34 cellular contexts compared by ENCODE assay signal in genomic region chr3:10513306-10513705, GRCh38. TPM values are rescaled to one million over a fixed set of nuclear protein-coding genes. Genes with fewer than 3 reads are reported as not detected.
"Had no signal": no experiment of that assay in that cellular context is flagged by ENCODE, and none has a peak within 500 bp of the region (broad histone marks: within the 10 kb centered on the region; RNA-seq: fewer than 3 reads in every experiment).

No MANE protein-coding gene starts in this region.

- H3K9me3 ChIP-seq: MG63 had no signal

- ATAC-seq: activated CD8-positive, alpha-beta T cell treated with anti-CD3 and anti-CD28 coated beads for 36 hours; activated naive CD8-positive, alpha-beta T cell treated with anti-CD3 and anti-CD28 coated beads, Interleukin-2, amount 50 U/mL, for 24 hours; activated T-cell treated with anti-CD3 and anti-CD28 coated beads, Interleukin-2, amount 50 U/mL, for 72 hours; activated T-helper 17 cell treated with anti-CD3 and anti-CD28 coated beads, Interleukin-2, amount 50 U/mL, for 72 hours; Panc1; SK-N-SH treated with all-trans-retinoic acid at 6 μM for 48 hours; T-cell had no signal

- H3K4me3 Mint-ChIP-seq: activated B cell treated with CpG ODN at 0.5 μM for 24 hours; activated CD8-positive, alpha-beta T cell treated with anti-CD3 and anti-CD28 coated beads for 36 hours; activated naive CD8-positive, alpha-beta T cell; activated naive CD8-positive, alpha-beta T cell treated with anti-CD3 and anti-CD28 coated beads, Interleukin-2, amount 50 U/mL, for 24 hours; activated T-cell treated with anti-CD3 and anti-CD28 coated beads, Interleukin-2, amount 50 U/mL, for 72 hours; activated T-helper 17 cell treated with anti-CD3 and anti-CD28 coated beads, Interleukin-2, amount 50 U/mL, for 72 hours; T-cell had no signal

- H3K27me3 Mint-ChIP-seq: activated naive CD8-positive, alpha-beta T cell had no signal

- H3K27ac Mint-ChIP-seq: activated B cell treated with CpG ODN at 0.5 μM for 24 hours; activated CD8-positive, alpha-beta T cell treated with anti-CD3 and anti-CD28 coated beads for 36 hours; activated naive CD8-positive, alpha-beta T cell; activated naive CD8-positive, alpha-beta T cell treated with anti-CD3 and anti-CD28 coated beads, Interleukin-2, amount 50 U/mL, for 24 hours; activated T-cell treated with anti-CD3 and anti-CD28 coated beads, Interleukin-2, amount 50 U/mL, for 72 hours; activated T-helper 17 cell treated with anti-CD3 and anti-CD28 coated beads, Interleukin-2, amount 50 U/mL, for 72 hours had no signal

- H3K4me1 Mint-ChIP-seq: activated naive CD8-positive, alpha-beta T cell treated with anti-CD3 and anti-CD28 coated beads, Interleukin-2, amount 50 U/mL, for 24 hours; T-cell had no signal

- H3K4me3 ChIP-seq: MG63 had no signal

- H3K27me3 ChIP-seq: brain microvascular endothelial cell, MG63 had no signal

- DNase-seq: activated B cell treated with CpG ODN at 0.5 μM for 24 hours; activated CD4-positive, alpha-beta T cell treated with anti-CD3 and anti-CD28 coated beads for 4 hours; activated CD4-positive, CD25-positive, alpha-beta regulatory T cell treated with anti-CD3 and anti-CD28 coated beads, Interleukin-2, amount 50 U/mL, for 72 hours; activated CD8-positive, alpha-beta T cell treated with anti-CD3 and anti-CD28 coated beads for 36 hours; activated effector memory CD4-positive, alpha-beta T cell treated with anti-CD3 and anti-CD28 coated beads, Interleukin-2, amount 50 U/mL, for 16 hours; activated naive CD4-positive, alpha-beta T cell treated with Interleukin-2 at 50 U/mL for 16 hours; activated naive CD8-positive, alpha-beta T cell treated with anti-CD3 and anti-CD28 coated beads, Interleukin-2, amount 50 U/mL, for 24 hours; activated T-cell treated with anti-CD3 and anti-CD28 coated beads, Interleukin-2, amount 50 U/mL, for 1 hour; activated T-cell treated with anti-CD3 and anti-CD28 coated beads, Interleukin-2, amount 50 U/mL, for 72 hours; anterior cingulate cortex; brain microvascular endothelial cell; central memory CD4-positive, alpha-beta T cell; Kasumi-1; KBM-7; MG63; NCI-H1048; NCI-H1105 treated with DMSO at 0.1 percent for 48 hours; NCI-H1436; NCI-H1694 treated with DMSO at 0.1 percent for 48 hours; NCI-H2029; NCI-H345; NCI-H524 treated with DMSO at 0.1 percent for 48 hours; SIG-M5; T-cell; T-helper 2 cell; T-helper 9 cell had no signal

- H3K36me3 Mint-ChIP-seq: activated naive CD8-positive, alpha-beta T cell; T-cell had no signal

- H3K27ac ChIP-seq: brain microvascular endothelial cell, VCaP had no signal

- H3K36me3 ChIP-seq: brain microvascular endothelial cell, MG63 had no signal

RNA-seq across cellular contexts. Expression of gene ATP2B2, which starts 7.9 kb away (rescaled TPM):
- total RNA-seq: activated B cell treated with CpG ODN at 0.5 μM for 24 hours; activated CD8-positive, alpha-beta memory T cell treated with anti-CD3 and anti-CD28 coated beads for 36 hours; activated CD8-positive, alpha-beta T cell treated with anti-CD3 and anti-CD28 coated beads for 36 hours; activated T-cell treated with anti-CD3 and anti-CD28 coated beads, Interleukin-2, amount 50 U/mL, for 72 hours; activated T-helper 17 cell treated with anti-CD3 and anti-CD28 coated beads, Interleukin-2, amount 50 U/mL, for 72 hours; NCI-H460; SK-MEL-5; T-cell had no signal
